8 cellular contexts compared by ENCODE assay signal in genomic region chr3:194396897-194397756, GRCh38. TPM values are rescaled to one million over a fixed set of nuclear protein-coding genes. Genes with fewer than 3 reads are reported as not detected.
DNase-seq lines count a peak whose midpoint lies in the region; TF ChIP-seq lines count a peak whose summit lies in the region.

No MANE protein-coding gene starts in this region.

- H3K27me3 ChIP-seq in GM06990 (replicated peaks; ENCODE audit: control insufficient read depth, insufficient read depth, low read length) (no peaks in the 10 kb centered on the region; the same call in 1 of the 2 replicates), ovary (no peaks in the 10 kb centered on the region)

- intact Hi-C loops in dendritic cell treated with granulocyte-macrophage colony-stimulating factor and Interleukin-4, amounts not matched to agents 40 ng/mL and 50 ng/mL, for 4 days (cut with micrococcal nuclease): no loop called here
- intact Hi-C loops in ovary (cut with DNase I): loop anchor here in 1 of 4 donors (5.0 kb wide), 1 partner anchor 60 kb away; no protein-coding TSS in a partner anchor

- 29 to 36% (median 31%) methylated on average over 57 to 69 of the region's 69 CpGs for WGBS in ovary, 3 donors

- TF ChIP-seq POLR2A in ovary (IDR thresholded peaks at IDR 0.05): no peak

- H3K4me3 ChIP-seq in GM06990 (replicated peaks; ENCODE audit: low read depth, low read length) (no peak overlapping the region), ovary (peak overlapping the region; percentile 1)

- peaks cover 34% of the 10 kb centered on the region for H3K4me1 Mint-ChIP-seq in dendritic cell treated with granulocyte-macrophage colony-stimulating factor and Interleukin-4, amounts not matched to agents 40 ng/mL and 50 ng/mL, for 4 days (ENCODE audit: low read depth)

- no peaks in the 10 kb centered on the region for H3K36me3 ChIP-seq in GM06990 (ENCODE audit: control insufficient read depth, insufficient read depth, low read length)
- H3K36me3 ChIP-seq in ovary: no peaks in the 10 kb centered on the region

- DNase-seq in GM06990 (ENCODE audit: extremely low read depth, insufficient read length) (peak; percentile 50), SW480 (ENCODE audit: low spot score) (peak; percentile 47), ovary (peak in 4 of 5 donors; percentile 22 to 60 (median 50)), AG08396 (ENCODE audit: low spot score) (no peak), NCI-H1092 treated with DMSO at 0.1 percent for 48 hours (lab: John Stamatoyannopoulos, UW) (no peak), NCI-H226 (no peak), Ammon's horn (ENCODE audit: low spot score) (no peak)

- no peaks in the 10 kb centered on the region for H3K9me3 ChIP-seq in ovary

- no peak for TF ChIP-seq EP300 in ovary (IDR thresholded peaks at IDR 0.05)

- TF ChIP-seq CTCF in GM06990 (IDR thresholded peaks at IDR 0.05; ENCODE audit: insufficient read depth, low read length, poor library complexity, severe bottlenecking): no peak
- no peak for TF ChIP-seq CTCF in ovary (IDR thresholded peaks at IDR 0.05)

- peaks cover 63% of the 10 kb centered on the region for H3K27me3 Mint-ChIP-seq in dendritic cell treated with granulocyte-macrophage colony-stimulating factor and Interleukin-4, amounts not matched to agents 40 ng/mL and 50 ng/mL, for 4 days

- H3K4me3 Mint-ChIP-seq in dendritic cell treated with granulocyte-macrophage colony-stimulating factor and Interleukin-4, amounts not matched to agents 40 ng/mL and 50 ng/mL, for 4 days: peak overlapping the region; percentile 47

- peak overlapping the region; percentile 23 to 54 for H3K27ac ChIP-seq in ovary

- no peaks in the 10 kb centered on the region for H3K36me3 Mint-ChIP-seq in dendritic cell treated with granulocyte-macrophage colony-stimulating factor and Interleukin-4, amounts not matched to agents 40 ng/mL and 50 ng/mL, for 4 days (ENCODE audit: low read depth)

- H3K4me1 ChIP-seq in ovary (ENCODE audit: insufficient read depth): peaks cover 1% of the 10 kb centered on the region

- H3K9me3 Mint-ChIP-seq in dendritic cell treated with granulocyte-macrophage colony-stimulating factor and Interleukin-4, amounts not matched to agents 40 ng/mL and 50 ng/mL, for 4 days: no peaks in the 10 kb centered on the region

- no peak overlapping the region for H3K27ac Mint-ChIP-seq in dendritic cell treated with granulocyte-macrophage colony-stimulating factor and Interleukin-4, amounts not matched to agents 40 ng/mL and 50 ng/mL, for 4 days

RNA-seq across cellular contexts. Expression of gene GP5, which starts 1.9 kb away (rescaled TPM):
- total RNA-seq in ovary: 1 to 10 TPM in 1 of 7 donors, under 1 TPM in 5, not detected in 1; 0.13 to 1.1 (median 0.41) TPM
- under 1 TPM; 0.25 to 0.46 TPM for polyA plus RNA-seq in ovary

RNA-seq across cellular contexts. Expression of gene LRRC15, which starts 27.6 kb away (rescaled TPM):
- under 1 TPM in 6 of 7 donors, not detected in 1; 0.05 to 0.45 (median 0.19) TPM for total RNA-seq in ovary
- 1 to 10 TPM in 1 of 2 donors, under 1 TPM in 1; 0.10 to 2.5 TPM for polyA plus RNA-seq in ovary

RNA-seq across cellular contexts. Expression of gene CPN2, which starts 46.0 kb away (rescaled TPM):
- under 1 TPM in 1 of 7 donors, not detected in 6; 0.18 TPM for total RNA-seq in ovary
- polyA plus RNA-seq in ovary: 1 to 10 TPM in 1 of 2 donors, not detected in 1; 1.6 TPM

Comparison
In these comparisons a context has a peak if more than half of its experiments do, and no peak if none do; other contexts are left out.
1. DNase-seq: peak in GM06990 (single experiment), SW480 (single experiment) and ovary (4 of 5); none in AG08396 (single experiment), NCI-H1092 treated with DMSO at 0.1 percent for 48 hours (single experiment), NCI-H226 (single experiment) and Ammon's horn (single experiment).